In the genomic region with DNA sequence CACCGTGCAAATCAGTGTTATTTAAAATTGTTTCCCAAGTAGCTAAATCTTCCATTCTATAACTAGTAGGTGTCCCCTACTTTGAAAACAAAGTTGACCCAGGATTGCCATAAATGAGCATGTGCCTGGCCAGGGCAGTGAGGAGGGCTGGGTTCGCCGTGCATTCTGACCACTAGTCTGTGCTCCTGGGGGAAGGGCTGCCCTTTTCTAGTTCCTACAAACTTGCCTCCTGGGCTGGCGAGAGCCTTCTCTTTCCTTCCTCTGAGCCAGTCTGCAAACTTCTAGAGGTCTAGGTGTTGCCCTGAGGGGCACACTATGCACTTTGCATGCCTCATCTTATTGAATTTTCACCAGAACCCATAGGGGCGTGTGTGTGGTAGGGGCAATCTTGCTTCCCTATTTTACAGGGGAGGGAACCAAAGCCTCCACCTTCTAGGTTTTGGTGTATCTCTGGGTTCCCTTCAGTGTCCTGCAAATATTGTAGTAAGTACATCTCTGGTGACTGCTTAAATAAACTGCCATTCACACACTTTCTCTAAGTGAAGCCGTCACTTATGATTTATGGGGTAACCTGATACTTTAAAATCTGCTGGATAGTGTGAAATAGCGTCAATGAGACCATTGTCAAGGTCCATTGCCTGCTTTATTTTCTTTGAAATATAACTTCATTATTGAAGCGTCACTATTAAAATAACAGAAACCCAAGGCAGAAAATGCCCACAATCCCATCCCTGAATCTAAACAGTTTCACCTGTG, we compare ENCODE assay signal across 19 cellular contexts. TPM values are rescaled to one million over a fixed set of nuclear protein-coding genes. Genes with fewer than 3 reads are reported as not detected.
DNase-seq lines count a peak whose midpoint lies in the region; ATAC-seq, FAIRE-seq and TF ChIP-seq lines count a peak whose summit lies in the region.
"Had no signal": no experiment of that assay in that cellular context is flagged by ENCODE, and none has a peak within 500 bp of the region (broad histone marks: within the 10 kb centered on the region; RNA-seq: fewer than 3 reads in every experiment).

No MANE protein-coding gene starts in this region.

- no peaks in the 10 kb centered on the region for H3K9me2 ChIP-seq in PC-3 (replicated peaks; ENCODE audit: low read length)

- TF ChIP-seq CTCF in HepG2 (CRISPR knock-in tag; IDR thresholded peaks at IDR 0.05) (no peak), right lobe of liver (IDR thresholded peaks at IDR 0.05) (no peak), PC-3 (conservative IDR thresholded peaks at IDR 0.05; ENCODE audit: low read depth, low read length) (no peak), psoas muscle (IDR thresholded peaks at IDR 0.05) (no peak)

- TF ChIP-seq EP300 in HepG2 (IDR thresholded peaks at IDR 0.05; ENCODE audit: low read depth in 2 of 2, low read length in 2 of 2) (no peak), HepG2 (CRISPR knock-in tag; IDR thresholded peaks at IDR 0.05; ENCODE audit: borderline replicate concordance) (no peak)

- BruUV-seq in HepG2 (replicated peaks; lab: Mats Ljungman, UMichigan) (no TSS peak), PC-3 (replicated peaks; lab: Mats Ljungman, UMichigan) (no TSS peak)

- H3K27ac ChIP-seq in HepG2 (ENCODE audit: extremely low read length, insufficient read depth, low read length) (no peak overlapping the region), right lobe of liver (no peak overlapping the region), PC-3 (ENCODE audit: low read length) (no peak overlapping the region), psoas muscle (no peak overlapping the region)
- H3K27ac ChIP-seq: upper lobe of left lung had no signal

- no peaks in the 10 kb centered on the region for H3K4me1 ChIP-seq in HepG2 (ENCODE audit: insufficient read depth, low read length)
- no peaks in the 10 kb centered on the region for H3K4me1 ChIP-seq in right lobe of liver
- H3K4me1 ChIP-seq in PC-3 (ENCODE audit: insufficient read depth, low read length), result peaks cover 21% of the 10 kb centered on the region
- H3K4me1 ChIP-seq in psoas muscle, result no peaks in the 10 kb centered on the region

- H3K4me2 ChIP-seq in HepG2 (ENCODE audit: low read depth, low read length) (no peak overlapping the region), PC-3 (ENCODE audit: low read length) (peak overlapping the region; percentile 25; the same call in 1 of the 2 replicates)

- H3K79me2 ChIP-seq in HepG2 (ENCODE audit: insufficient read depth, low read length), result no peaks in the 10 kb centered on the region
- no peaks in the 10 kb centered on the region for H3K79me2 ChIP-seq in PC-3 (ENCODE audit: low read length)

- WGBS in HepG2 (ENCODE audit: low lambda C conversion rate), result 30% methylated on average over 8 of the region's 8 CpGs
- 62% methylated on average over 6 of the region's 8 CpGs for WGBS in right lobe of liver (ENCODE audit: insufficient coverage, low coverage, low lambda C conversion rate, missing lambda C conversion rate)
- WGBS in psoas muscle, 3 donors, result 70 to 83% (median 77%) methylated on average over 8 of the region's 8 CpGs

- H3K27me3 ChIP-seq in HepG2 (ENCODE audit: control insufficient read depth in 1 of 2, insufficient read depth in 2 of 2, low read length in 2 of 2), result no peaks in the 10 kb centered on the region; a peak in 2 of 5 replicates
- H3K27me3 ChIP-seq in right lobe of liver, result no peaks in the 10 kb centered on the region
- H3K27me3 ChIP-seq in PC-3 (ENCODE audit: low read length), result no peaks in the 10 kb centered on the region
- H3K27me3 ChIP-seq in psoas muscle (ENCODE audit: insufficient read depth in 3 of 3, low read length in 2 of 3), result no peaks in the 10 kb centered on the region
- H3K27me3 ChIP-seq: upper lobe of left lung had no signal

- H4K20me1 ChIP-seq in HepG2 (ENCODE audit: insufficient read depth, low read length), result no peaks in the 10 kb centered on the region
- no peaks in the 10 kb centered on the region for H4K20me1 ChIP-seq in PC-3 (ENCODE audit: low read length)

- POLR2A ChIA-PET in HepG2 (lab: Yijun Ruan, JAX) (no interaction called here), PC-3 (lab: Charles Lee; ENCODE audit: unreplicated experiment) (no interaction called here)

- no peak overlapping the region for H3K9ac ChIP-seq in HepG2 (ENCODE audit: insufficient read depth, low read depth, low read length)
- no peak overlapping the region for H3K9ac ChIP-seq in PC-3 (ENCODE audit: low read length)

- TF ChIP-seq POLR2A in HepG2 (IDR thresholded peaks at IDR 0.05; ENCODE audit: insufficient read depth in 1 of 2, low read depth in 2 of 2, low read length in 2 of 2) (no peak), right lobe of liver (IDR thresholded peaks at IDR 0.05) (no peak)

- CTCF ChIA-PET in HepG2 (lab: Yijun Ruan, JAX; ENCODE audit: low intra/inter-chr PET ratio, low total read pairs) (no interaction called here), PC-3 (lab: Charles Lee) (no interaction called here)

- H2AFZ ChIP-seq in HepG2 (ENCODE audit: low read length) (no peak overlapping the region), PC-3 (ENCODE audit: low read length) (no peak overlapping the region)

- ATAC-seq in HepG2 (peak; percentile 38; the same call in 2 of the 3 replicates), right lobe of liver (no peak), PC-3 (peak; percentile 41; the same call in 1 of the 2 replicates), psoas muscle (no peak)
- ATAC-seq: activated CD8-positive, alpha-beta T cell treated with anti-CD3 and anti-CD28 coated beads, Interleukin-2, amount 10 ng/mL, durations not matched to agents 7 days and 5 days; Panc1; right cardiac atrium had no signal

- intact Hi-C loops in HepG2 (cut with micrococcal nuclease; ENCODE audit: unreplicated experiment), result no loop called here
- intact Hi-C loops in right lobe of liver (cut with DNase I), result no loop called here
- intact Hi-C loops in PC-3 (cut with micrococcal nuclease), result no loop called here
- intact Hi-C loops in psoas muscle (cut with DNase I), result no loop called here

- in situ Hi-C loops in HepG2 (cut with HindIII; ENCODE audit: extremely low pct_ligation_motif_present, low pct_unique_long_range_greater_than_20kb), result no loop called here

- H3K9me3 ChIP-seq in HepG2 (ENCODE audit: low read length), result no peaks in the 10 kb centered on the region
- no peaks in the 10 kb centered on the region for H3K9me3 ChIP-seq in right lobe of liver
- H3K9me3 ChIP-seq in PC-3 (ENCODE audit: low read length), result no peaks in the 10 kb centered on the region
- H3K9me3 ChIP-seq in psoas muscle, result no peaks in the 10 kb centered on the region
- H3K9me3 ChIP-seq: upper lobe of left lung had no signal

- TF ChIP-seq RAD21 in HepG2 (CRISPR knock-in tag; IDR thresholded peaks at IDR 0.05), result no peak

- no peak for FAIRE-seq in HepG2 (lab: Jason Lieb, UNC)
- FAIRE-seq: frontal cortex, kidney had no signal

- no peak overlapping the region for H3K4me3 ChIP-seq in HepG2 (replicated peaks in 1 of 3; ENCODE audit: insufficient read depth in 1 of 3, low read depth in 2 of 3, low read length in 3 of 3)
- H3K4me3 ChIP-seq in right lobe of liver, result no peak overlapping the region
- no peak overlapping the region for H3K4me3 ChIP-seq in PC-3 (ENCODE audit: low read length)
- H3K4me3 ChIP-seq in psoas muscle, result no peak overlapping the region
- H3K4me3 ChIP-seq: upper lobe of left lung had no signal

- H3K36me3 ChIP-seq in HepG2 (replicated peaks in 1 of 2; ENCODE audit: control insufficient read depth in 1 of 2, insufficient read depth in 2 of 2, low read length in 2 of 2), result no peaks in the 10 kb centered on the region
- H3K36me3 ChIP-seq in right lobe of liver, result no peaks in the 10 kb centered on the region
- no peaks in the 10 kb centered on the region for H3K36me3 ChIP-seq in PC-3 (ENCODE audit: low read depth, low read length)
- no peaks in the 10 kb centered on the region for H3K36me3 ChIP-seq in psoas muscle (ENCODE audit: insufficient read depth in 1 of 2, low read depth in 1 of 2)
- H3K36me3 ChIP-seq: upper lobe of left lung had no signal

- no peaks in the 10 kb centered on the region for H3F3A ChIP-seq in PC-3 (ENCODE audit: low read length, unreplicated experiment)

- no peak for DNase-seq in HepG2 (ENCODE audit: low spot score)
- no peak for DNase-seq in right lobe of liver
- peak; percentile 71 for DNase-seq in NCI-H146 (lab: John Stamatoyannopoulos, UW)
- DNase-seq in PC-3, result peak; percentile 35
- peak; percentile 3 for DNase-seq in renal cortical epithelial cell (ENCODE audit: low read depth)
- no peak for DNase-seq in psoas muscle
- no peak for DNase-seq in 8988T
- no peak for DNase-seq in cerebellar nuclear complex (lab: John Stamatoyannopoulos, UW)
- DNase-seq: activated CD4-positive, CD25-positive, alpha-beta regulatory T cell; activated CD8-positive, alpha-beta T cell treated with anti-CD3 and anti-CD28 coated beads, Interleukin-2, amount 10 ng/mL, durations not matched to agents 7 days and 5 days; activated naive CD4-positive, alpha-beta T cell treated with anti-CD3 and anti-CD28 coated beads for 36 hours; activated T-cell treated with anti-CD3 and anti-CD28 coated beads, Interleukin-2, amount 50 U/mL, for 24 hours; CD4-positive, alpha-beta memory T cell; NCI-H1930; right cardiac atrium; upper lobe of left lung had no signal

RNA-seq across cellular contexts. Expression of a gene that starts 42.2 kb away (rescaled TPM):
- total RNA-seq in HepG2 (2016; rRNA removed; fragmentation: Illumina TruSeq; extraction: Trizol) (0.40 and 0.45 TPM in 2 replicates), right lobe of liver (under 1 TPM in 5 of 6 experiments, not detected in 1; 0.07 to 0.25 (median 0.12) TPM), PC-3 (2014; rRNA removed) (1.2 and 1.4 TPM in 2 replicates), renal cortical epithelial cell (0.15 TPM in 1 of 2 replicates, not detected in the other), psoas muscle (under 1 TPM; 0.22 to 0.77 (median 0.35) TPM)
- 0.10 and 0.18 TPM in 2 replicates for total RNA-seq in HepG2 (2016; cell fraction: cytosol; rRNA removed; fragmentation: Illumina TruSeq; extraction: Trizol; ENCODE audit: low read depth)
- 0.11 TPM in 1 of 2 replicates, not detected in the other for total RNA-seq in HepG2 (2016; cell fraction: insoluble cytoplasmic fraction; rRNA removed; fragmentation: Illumina TruSeq; extraction: Trizol)
- total RNA-seq in HepG2 (2016; cell fraction: membrane; rRNA removed; fragmentation: Illumina TruSeq; extraction: Trizol), result 0.10 and 0.34 TPM in 2 replicates
- total RNA-seq in HepG2 (2016; cell fraction: nucleus; rRNA removed; fragmentation: Illumina TruSeq; extraction: Trizol), result 0.59 and 0.88 TPM in 2 replicates
- polyA plus RNA-seq in HepG2 (2011; rRNA removed) (0.88 and 1.1 TPM in 2 replicates), psoas muscle (under 1 TPM; 0.18 to 0.62 (median 0.32) TPM)
- 0.11 and 0.19 TPM in 2 replicates for polyA plus RNA-seq in HepG2 (2011; cell fraction: cytosol; rRNA removed)
- polyA plus RNA-seq in HepG2 (2011; cell fraction: nucleus; rRNA removed), result 3.0 TPM in 2 replicates
- 0.44 and 0.67 TPM in 2 replicates for polyA plus RNA-seq in HepG2 (2012)
- not detected in 2 replicates for polyA plus RNA-seq in HepG2 (2016; cell fraction: cytosol; fragmentation: Illumina TruSeq; extraction: Trizol; ENCODE audit: low read depth)
- polyA plus RNA-seq in HepG2 (2016; cell fraction: insoluble cytoplasmic fraction; fragmentation: Illumina TruSeq; extraction: Trizol; ENCODE audit: low read depth), result 0.22 TPM in 1 of 2 replicates, not detected in the other
- not detected in 2 replicates for polyA plus RNA-seq in HepG2 (2016; cell fraction: membrane; fragmentation: Illumina TruSeq; extraction: Trizol; ENCODE audit: low read depth)
- 1.6 and 1.8 TPM in 2 replicates for polyA plus RNA-seq in HepG2 (2016; cell fraction: nucleus; fragmentation: Illumina TruSeq; extraction: Trizol; ENCODE audit: insufficient read depth, low read depth)
- polyA minus RNA-seq in HepG2 (2011; rRNA and poly(A)+ RNA removed; ENCODE audit: low replicate concordance), result 0.52 TPM in 1 of 2 replicates, not detected in the other
- 0.79 TPM in 1 of 2 replicates, not detected in the other for polyA minus RNA-seq in HepG2 (2011; cell fraction: cytosol; rRNA and poly(A)+ RNA removed)
- 2.7 and 3.2 TPM in 2 replicates for polyA minus RNA-seq in HepG2 (2011; cell fraction: nucleus; rRNA and poly(A)+ RNA removed)

Comparison
In these comparisons a context has a peak if more than half of its experiments do, and no peak if none do; other contexts are left out.
1. ATAC-seq: peak in HepG2 (single experiment) and PC-3 (single experiment); none in right lobe of liver (0 of 4) and psoas muscle (0 of 4).
2. DNase-seq: peak in NCI-H146 (single experiment), PC-3 (single experiment) and renal cortical epithelial cell (single experiment); none in HepG2 (single experiment), right lobe of liver (0 of 3), psoas muscle (0 of 2), 8988T (single experiment) and cerebellar nuclear complex (0 of 2).